20 cellular contexts compared by ENCODE assay signal in genomic region chr2:230910546-230911135, GRCh38. TPM values are rescaled to one million over a fixed set of nuclear protein-coding genes. Genes with fewer than 3 reads are reported as not detected.
DNase-seq lines count a peak whose midpoint lies in the region; ATAC-seq lines count a peak whose summit lies in the region.
"Had no signal": no experiment of that assay in that cellular context is flagged by ENCODE, and none has a peak within 500 bp of the region (broad histone marks: within the 10 kb centered on the region; RNA-seq: fewer than 3 reads in every experiment).

No MANE protein-coding gene starts in this region.

- H3K27ac Mint-ChIP-seq in stimulated activated memory B cell treated with anti-CD40 and anti-IgM and Interleukin-4, amounts not matched to agents 10 μg/mL and 1 μg/mL and 100 μg/mL, for 72 hours = peak overlapping the region; percentile 41
- H3K27ac Mint-ChIP-seq: HFFc6, nephron had no signal

- no peak overlapping the region for H3K4me3 Mint-ChIP-seq in stimulated activated memory B cell treated with anti-CD40 and anti-IgM and Interleukin-4, amounts not matched to agents 10 μg/mL and 1 μg/mL and 100 μg/mL, for 72 hours
- H3K4me3 Mint-ChIP-seq: HFFc6, nephron had no signal

- H3K27me3 Mint-ChIP-seq in stimulated activated memory B cell treated with anti-CD40 and anti-IgM and Interleukin-4, amounts not matched to agents 10 μg/mL and 1 μg/mL and 100 μg/mL, for 72 hours = no peaks in the 10 kb centered on the region

- ATAC-seq in left colon = no peak
- no peak for ATAC-seq in stimulated activated memory B cell treated with anti-CD40 and anti-IgM and Interleukin-4, amounts not matched to agents 10 μg/mL and 1 μg/mL and 100 μg/mL, for 72 hours
- no peak for ATAC-seq in HG02938 (IDR thresholded peaks at IDR 0.05; ENCODE audit: unreplicated experiment)
- ATAC-seq in GM18870 (IDR thresholded peaks at IDR 0.05; ENCODE audit: unreplicated experiment) = no peak
- ATAC-seq: left lobe of liver had no signal

- intact Hi-C loops in left colon (cut with DNase I, micrococcal nuclease) = loop anchor here in 1 of 2 donors (10.0 kb wide), 1 partner anchor 66 kb away; no protein-coding TSS in a partner anchor

- peak; percentile 17 to 19 for DNase-seq in activated T-cell treated with anti-CD3 and anti-CD28 coated beads, Interleukin-2, amount 50 U/mL, for 48 hours
- DNase-seq in activated T-cell treated with anti-CD3 and anti-CD28 coated beads, Interleukin-2, amount 50 U/mL, for 1 hour = no peak
- peak; percentile 54 for DNase-seq in activated CD8-positive, alpha-beta memory T cell treated with anti-CD3 and anti-CD28 coated beads for 24 hours
- DNase-seq in left colon (peak; percentile 1 to 15), NCI-H2029 (lab: John Stamatoyannopoulos, UW) (no peak)
- DNase-seq: activated CD4-positive, alpha-beta T cell treated with anti-CD3 and anti-CD28 coated beads, Interleukin-2, amount 50 U/mL, for 1 hour; C1 segment of cervical spinal cord; HFFc6; midbrain; NCI-H1436 treated with DMSO at 0.1 percent for 48 hours; NCI-H774; SIG-M5; stimulated activated CD4-positive, alpha-beta T cell treated with anti-CD3 and anti-CD28 coated beads, Interleukin-2, amount 100 ng/mL, for 48 hours had no signal

- peaks cover 49% of the 10 kb centered on the region for H3K36me3 Mint-ChIP-seq in stimulated activated memory B cell treated with anti-CD40 and anti-IgM and Interleukin-4, amounts not matched to agents 10 μg/mL and 1 μg/mL and 100 μg/mL, for 72 hours

- no peaks in the 10 kb centered on the region for H3K9me3 Mint-ChIP-seq in stimulated activated memory B cell treated with anti-CD40 and anti-IgM and Interleukin-4, amounts not matched to agents 10 μg/mL and 1 μg/mL and 100 μg/mL, for 72 hours
- H3K9me3 Mint-ChIP-seq: HFFc6, nephron had no signal

- H3K4me1 Mint-ChIP-seq in stimulated activated memory B cell treated with anti-CD40 and anti-IgM and Interleukin-4, amounts not matched to agents 10 μg/mL and 1 μg/mL and 100 μg/mL, for 72 hours = peaks cover 54% of the 10 kb centered on the region

RNA-seq across cellular contexts. Expression of gene GPR55, which starts 14.4 kb away (rescaled TPM):
- total RNA-seq in left colon = under 1 TPM; 0.34 TPM
- total RNA-seq: HFFc6, left lobe of liver, MCF 10A had no signal

RNA-seq across cellular contexts. Expression of gene ITM2C, which starts 45.9 kb away (rescaled TPM):
- total RNA-seq in left colon = 1,000 to 10,000 TPM; 2,207 to 2,247 TPM
- total RNA-seq: OCI-LY7 had no signal

Comparison
In these comparisons a context has a peak if more than half of its experiments do, and no peak if none do; other contexts are left out.
1. DNase-seq: peak in activated T-cell treated with anti-CD3 and anti-CD28 coated beads, Interleukin-2, amount 50 U/mL, for 48 hours (2 of 2), activated CD8-positive, alpha-beta memory T cell treated with anti-CD3 and anti-CD28 coated beads for 24 hours (single experiment) and left colon (2 of 2); none in activated T-cell treated with anti-CD3 and anti-CD28 coated beads, Interleukin-2, amount 50 U/mL, for 1 hour (single experiment) and NCI-H2029 (single experiment).